In the genomic region with DNA sequence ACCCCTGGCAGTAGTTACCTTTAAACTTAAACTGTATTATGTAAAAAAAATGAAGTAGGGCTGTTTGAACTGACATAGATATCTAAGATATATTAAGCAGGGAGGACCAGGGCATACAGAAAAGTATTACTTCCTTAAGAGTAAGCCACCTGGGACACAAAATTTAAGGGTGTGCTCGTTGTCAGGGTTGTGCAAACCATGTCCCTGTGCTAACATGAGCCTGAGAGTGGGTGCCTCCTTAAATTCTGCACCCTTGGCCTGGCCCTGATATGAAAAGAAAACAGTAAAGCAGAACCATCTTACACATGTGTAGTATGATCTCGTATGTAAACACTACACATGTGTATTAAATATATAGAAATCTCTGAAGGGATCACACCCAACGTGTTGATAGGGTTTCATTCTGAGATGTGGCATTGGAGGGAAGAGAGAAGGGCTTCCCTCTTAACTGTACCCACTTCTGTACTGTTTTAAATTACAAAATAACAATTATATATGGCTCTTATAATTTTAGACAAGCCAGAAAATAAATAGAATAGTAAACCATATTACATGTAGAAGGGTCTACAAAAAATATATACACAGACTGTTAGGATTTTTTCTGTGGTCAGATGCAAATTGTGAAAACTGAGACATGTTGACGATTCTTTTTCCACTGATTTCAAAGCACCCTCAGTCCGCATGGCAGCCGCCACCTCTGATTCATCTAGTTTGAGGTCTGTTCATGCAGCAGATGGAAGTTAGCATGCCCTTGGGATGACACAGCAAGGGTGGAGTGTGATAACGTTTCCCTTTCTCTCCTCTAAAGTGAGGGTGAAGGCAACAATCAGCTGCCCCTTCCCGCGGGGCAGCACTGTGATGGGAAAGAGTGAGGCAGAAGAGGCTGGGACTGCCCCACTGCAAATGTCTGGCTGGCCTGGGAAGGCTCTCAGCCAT, we compare ENCODE assay signal across 8 cellular contexts.
DNase-seq lines count a peak whose midpoint lies in the region; ATAC-seq and TF ChIP-seq lines count a peak whose summit lies in the region.

No MANE protein-coding gene starts in this region.

- no peak for TF ChIP-seq CTCF in DOHH2 (IDR thresholded peaks at IDR 0.05; ENCODE audit: low read depth, low read length, poor library complexity, severe bottlenecking)
- TF ChIP-seq CTCF in adrenal gland (IDR thresholded peaks at IDR 0.05), result no peak
- TF ChIP-seq CTCF in osteoblast (IDR thresholded peaks at IDR 0.05; ENCODE audit: extremely low read depth, low read depth, low read length), result no peak
- TF ChIP-seq CTCF in lower leg skin (IDR thresholded peaks at IDR 0.05), result no peak
- TF ChIP-seq CTCF in WERI-Rb-1 (IDR thresholded peaks at IDR 0.05; ENCODE audit: low read depth, low read length), result no peak

- H3F3A ChIP-seq in DOHH2 (ENCODE audit: control insufficient read depth, insufficient read depth), result peaks cover 37% of the 10 kb centered on the region

- peak overlapping the region; percentile 66 for H2AFZ ChIP-seq in osteoblast (ENCODE audit: low read length)

- ATAC-seq in HG02870 (IDR thresholded peaks at IDR 0.05; ENCODE audit: unreplicated experiment) (peak; percentile 57), GM21423 (IDR thresholded peaks at IDR 0.05; ENCODE audit: unreplicated experiment) (no peak)

- H3K4me1 ChIP-seq in DOHH2 (ENCODE audit: control insufficient read depth, low read length) (peaks cover 61% of the 10 kb centered on the region), adrenal gland (replicated peaks in 1 of 2) (peaks cover 0 to 11% of the 10 kb centered on the region in 2 donors), osteoblast (ENCODE audit: insufficient read depth, low read length) (peaks cover 18% of the 10 kb centered on the region)

- no peak for TF ChIP-seq POLR2A in adrenal gland (IDR thresholded peaks at IDR 0.05)
- no peak for TF ChIP-seq POLR2A in lower leg skin (IDR thresholded peaks at IDR 0.05)

- no peaks in the 10 kb centered on the region for H3K9me2 ChIP-seq in DOHH2 (replicated peaks; ENCODE audit: control insufficient read depth, low read length)

- WGBS in adrenal gland, 4 donors, result 40 to 51% (median 41%) methylated on average over 9 of the region's 9 CpGs
- 39 to 49% methylated on average over 9 of the region's 9 CpGs for WGBS in lower leg skin, 2 donors

- H3K27me3 ChIP-seq in DOHH2 (ENCODE audit: control insufficient read depth, low read length) (no peaks in the 10 kb centered on the region), adrenal gland (no peaks in the 10 kb centered on the region), osteoblast (ENCODE audit: insufficient read depth, low read length) (no peaks in the 10 kb centered on the region), WERI-Rb-1 (ENCODE audit: insufficient read depth, low read depth, severe bottlenecking) (no peaks in the 10 kb centered on the region)

- H3K36me3 ChIP-seq in DOHH2 (ENCODE audit: control insufficient read depth, low read length) (peaks cover 13% of the 10 kb centered on the region), adrenal gland (replicated peaks in 1 of 2) (no peaks in the 10 kb centered on the region), osteoblast (ENCODE audit: insufficient read depth, low read length) (no peaks in the 10 kb centered on the region), WERI-Rb-1 (no peaks in the 10 kb centered on the region)

- H3K9me3 ChIP-seq in DOHH2 (ENCODE audit: control insufficient read depth, insufficient read depth, low read length) (no peaks in the 10 kb centered on the region), adrenal gland (replicated peaks in 1 of 3) (no peaks in the 10 kb centered on the region), osteoblast (ENCODE audit: low read depth, low read length) (no peaks in the 10 kb centered on the region), WERI-Rb-1 (ENCODE audit: severe bottlenecking) (peaks cover 10% of the 10 kb centered on the region)

- no peaks in the 10 kb centered on the region for H3K79me2 ChIP-seq in DOHH2 (ENCODE audit: control insufficient read depth, low read length)
- H3K79me2 ChIP-seq in osteoblast (ENCODE audit: insufficient read depth, low read length), result no peaks in the 10 kb centered on the region

- intact Hi-C loops in adrenal gland (cut with DNase I) (no loop called here), lower leg skin (cut with DNase I; ENCODE audit: low total_unique reads) (no loop called here)

- peak in 6 of 7 donors; percentile 36 to 65 (median 50) for DNase-seq in adrenal gland
- peak; percentile 94 for DNase-seq in osteoblast (ENCODE audit: insufficient read length, low spot score, missing footprints)
- DNase-seq in lower leg skin (ENCODE audit: low spot score in 2 of 2), result no peak
- no peak for DNase-seq in NCI-H2081 treated with DMSO at 0.1 percent for 48 hours (lab: John Stamatoyannopoulos, UW)
- no peak for DNase-seq in WERI-Rb-1

- no peaks in the 10 kb centered on the region for H4K20me1 ChIP-seq in DOHH2 (ENCODE audit: control insufficient read depth, insufficient read depth, low read depth, low read length)
- H4K20me1 ChIP-seq in osteoblast (ENCODE audit: insufficient read depth, low read length), result no peaks in the 10 kb centered on the region

- H3K4me2 ChIP-seq in DOHH2 (ENCODE audit: low read length) (peak overlapping the region; percentile 71), osteoblast (ENCODE audit: insufficient read depth, low read length) (peak overlapping the region; percentile 77)

- peak overlapping the region; percentile 56 for H3K4me3 ChIP-seq in DOHH2 (ENCODE audit: low read length)
- no peak overlapping the region for H3K4me3 ChIP-seq in adrenal gland
- H3K4me3 ChIP-seq in osteoblast (ENCODE audit: insufficient read depth, low read length), result peak overlapping the region; percentile 20
- no peak overlapping the region for H3K4me3 ChIP-seq in lower leg skin (ENCODE audit: low read depth, poor library complexity, severe bottlenecking)
- H3K4me3 ChIP-seq in WERI-Rb-1 (ENCODE audit: low read depth, low read length), result no peak overlapping the region

- H3K27ac ChIP-seq in DOHH2 (ENCODE audit: low read depth, low read length) (peak overlapping the region; percentile 83), adrenal gland (peak overlapping the region in 1 of 5 donors; percentile 61), osteoblast (ENCODE audit: low read depth, low read length) (peak overlapping the region; percentile 94), WERI-Rb-1 (no peak overlapping the region)

Comparison
In these comparisons a context has a peak if more than half of its experiments do, and no peak if none do; other contexts are left out.
1. H3K4me3 ChIP-seq: peak in DOHH2 (single experiment) and osteoblast (single experiment); none in adrenal gland (0 of 4), lower leg skin (single experiment) and WERI-Rb-1 (single experiment).
2. DNase-seq: peak in adrenal gland (6 of 7) and osteoblast (single experiment); none in lower leg skin (0 of 2), NCI-H2081 treated with DMSO at 0.1 percent for 48 hours (single experiment) and WERI-Rb-1 (single experiment).